7 cellular contexts compared by ENCODE assay signal in genomic region chr5:119075269-119075668, GRCh38. TPM values are rescaled to one million over a fixed set of nuclear protein-coding genes. Genes with fewer than 3 reads are reported as not detected.
DNase-seq lines count a peak whose midpoint lies in the region; ATAC-seq and TF ChIP-seq lines count a peak whose summit lies in the region.
"Not testable (repeated sequence)": the region's sequence is repeated elsewhere in the genome, so short reads cannot be mapped to it uniquely, and the experiment has no call there.

No MANE protein-coding gene starts in this region.

- H3K9me3 Mint-ChIP-seq in activated CD4-positive, alpha-beta T cell treated with anti-CD3 and anti-CD28 coated beads, Interleukin-2, amount 10 ng/mL, durations not matched to agents 24 days and 14 days; activated naive CD8-positive, alpha-beta T cell treated with anti-CD3 and anti-CD28 coated beads, Interleukin-2, amount 50 U/mL, for 24 hours; stimulated activated memory B cell treated with anti-CD40 and anti-IgM and Interleukin-4, amounts not matched to agents 10 μg/mL and 1 μg/mL and 100 μg/mL, for 72 hours: not testable (repeated sequence)

- TF ChIP-seq CTCF in GM12865 (IDR thresholded peaks at IDR 0.05; ENCODE audit: insufficient read depth, low read depth, low read length, missing control alignments); OCI-LY7 (conservative IDR thresholded peaks at IDR 0.05; ENCODE audit: low read length): not testable (repeated sequence)

- peak overlapping the region; percentile 72 for H3K4me3 ChIP-seq in GM12865 (ENCODE audit: low read depth, low read length)
- not testable (repeated sequence) for H3K4me3 ChIP-seq in OCI-LY7 (ENCODE audit: low read depth, low read length, poor library complexity, severe bottlenecking)

- H4K20me1 ChIP-seq in OCI-LY7 (ENCODE audit: insufficient read depth, low read length), result not testable (repeated sequence)

- not testable (repeated sequence) for H3K36me3 Mint-ChIP-seq in activated CD4-positive, alpha-beta T cell treated with anti-CD3 and anti-CD28 coated beads, Interleukin-2, amount 10 ng/mL, durations not matched to agents 24 days and 14 days (ENCODE audit: low read depth); activated naive CD8-positive, alpha-beta T cell treated with anti-CD3 and anti-CD28 coated beads, Interleukin-2, amount 50 U/mL, for 24 hours (ENCODE audit: low read depth)
- peaks cover 28% of the 10 kb centered on the region for H3K36me3 Mint-ChIP-seq in stimulated activated memory B cell treated with anti-CD40 and anti-IgM and Interleukin-4, amounts not matched to agents 10 μg/mL and 1 μg/mL and 100 μg/mL, for 72 hours

- ATAC-seq in activated naive CD8-positive, alpha-beta T cell treated with anti-CD3 and anti-CD28 coated beads, Interleukin-2, amount 50 U/mL, for 24 hours; stimulated activated memory B cell treated with anti-CD40 and anti-IgM and Interleukin-4, amounts not matched to agents 10 μg/mL and 1 μg/mL and 100 μg/mL, for 72 hours: not testable (repeated sequence)

- H3K36me3 ChIP-seq in OCI-LY7 (ENCODE audit: insufficient read depth, low read length), result not testable (repeated sequence)

- not testable (repeated sequence) for H3K27ac ChIP-seq in OCI-LY7 (ENCODE audit: low read depth, low read length, poor library complexity, severe bottlenecking)

- not testable (repeated sequence) for H3K9me3 ChIP-seq in OCI-LY7 (ENCODE audit: low read length)

- peak overlapping the region; percentile 12 for H3K27ac Mint-ChIP-seq in activated CD4-positive, alpha-beta T cell treated with anti-CD3 and anti-CD28 coated beads, Interleukin-2, amount 10 ng/mL, durations not matched to agents 24 days and 14 days
- peak overlapping the region; percentile 41 for H3K27ac Mint-ChIP-seq in activated naive CD8-positive, alpha-beta T cell treated with anti-CD3 and anti-CD28 coated beads, Interleukin-2, amount 50 U/mL, for 24 hours
- H3K27ac Mint-ChIP-seq in stimulated activated memory B cell treated with anti-CD40 and anti-IgM and Interleukin-4, amounts not matched to agents 10 μg/mL and 1 μg/mL and 100 μg/mL, for 72 hours, result peak overlapping the region; percentile 99

- H3K4me3 Mint-ChIP-seq in activated CD4-positive, alpha-beta T cell treated with anti-CD3 and anti-CD28 coated beads, Interleukin-2, amount 10 ng/mL, durations not matched to agents 24 days and 14 days; activated naive CD8-positive, alpha-beta T cell treated with anti-CD3 and anti-CD28 coated beads, Interleukin-2, amount 50 U/mL, for 24 hours: not testable (repeated sequence)
- peak overlapping the region; percentile 29 for H3K4me3 Mint-ChIP-seq in stimulated activated memory B cell treated with anti-CD40 and anti-IgM and Interleukin-4, amounts not matched to agents 10 μg/mL and 1 μg/mL and 100 μg/mL, for 72 hours

- intact Hi-C loops in OCI-LY7 (cut with micrococcal nuclease; ENCODE audit: unreplicated experiment); activated CD4-positive, alpha-beta T cell treated with anti-CD3 and anti-CD28 coated beads, Interleukin-2, amount 10 ng/mL, durations not matched to agents 24 days and 14 days (cut with micrococcal nuclease): not testable (repeated sequence)

- not testable (repeated sequence) for H3K27me3 Mint-ChIP-seq in activated CD4-positive, alpha-beta T cell treated with anti-CD3 and anti-CD28 coated beads, Interleukin-2, amount 10 ng/mL, durations not matched to agents 24 days and 14 days; activated naive CD8-positive, alpha-beta T cell treated with anti-CD3 and anti-CD28 coated beads, Interleukin-2, amount 50 U/mL, for 24 hours; stimulated activated memory B cell treated with anti-CD40 and anti-IgM and Interleukin-4, amounts not matched to agents 10 μg/mL and 1 μg/mL and 100 μg/mL, for 72 hours

- H2AFZ ChIP-seq in OCI-LY7 (ENCODE audit: low read length), result not testable (repeated sequence)

- peaks cover 51% of the 10 kb centered on the region for H3K4me1 Mint-ChIP-seq in activated CD4-positive, alpha-beta T cell treated with anti-CD3 and anti-CD28 coated beads, Interleukin-2, amount 10 ng/mL, durations not matched to agents 24 days and 14 days
- peaks cover 75% of the 10 kb centered on the region for H3K4me1 Mint-ChIP-seq in activated naive CD8-positive, alpha-beta T cell treated with anti-CD3 and anti-CD28 coated beads, Interleukin-2, amount 50 U/mL, for 24 hours
- peaks cover 54% of the 10 kb centered on the region for H3K4me1 Mint-ChIP-seq in stimulated activated memory B cell treated with anti-CD40 and anti-IgM and Interleukin-4, amounts not matched to agents 10 μg/mL and 1 μg/mL and 100 μg/mL, for 72 hours

- DNase-seq in GM12865 (ENCODE audit: low read depth); OCI-LY7 (ENCODE audit: low spot score); activated naive CD8-positive, alpha-beta T cell treated with anti-CD3 and anti-CD28 coated beads, Interleukin-2, amount 50 U/mL, for 24 hours: not testable (repeated sequence)
- peak; percentile 63 for DNase-seq in activated CD4-positive, alpha-beta T cell treated with anti-CD3 and anti-CD28 coated beads, Interleukin-2, amount 10 ng/mL, durations not matched to agents 24 days and 14 days
- peak; percentile 32 for DNase-seq in activated T-cell treated with anti-CD3 and anti-CD28 coated beads for 48 hours (ENCODE audit: low read depth)
- DNase-seq in stimulated activated CD4-positive, alpha-beta T cell treated with anti-CD3 and anti-CD28 coated beads, Interleukin-1b, Interleukin-23, amount 100 ng/mL, for 48 hours, result peak; percentile 34

- not testable (repeated sequence) for H3K9me2 ChIP-seq in OCI-LY7 (ENCODE audit: insufficient read depth, low read length)

- peak overlapping the region; percentile 49 for H3K4me2 ChIP-seq in OCI-LY7 (ENCODE audit: low read length)

- BruUV-seq in OCI-LY7 (replicated peaks; lab: Mats Ljungman, UMichigan), result not testable (repeated sequence)

- H3K4me1 ChIP-seq in OCI-LY7 (ENCODE audit: insufficient read depth, low read length, poor library complexity, severe bottlenecking), result peaks cover 55% of the 10 kb centered on the region

- POLR2A ChIA-PET in OCI-LY7 (lab: Charles Lee), result interaction anchor here (0.6 to 4.3 kb wide), 12 partner anchors 10 to 1437 kb away, joined by 3 to 24 read pairs (median 4); no protein-coding TSS in a partner anchor

- H3K79me2 ChIP-seq in OCI-LY7 (ENCODE audit: insufficient read depth, low read depth, low read length), result peaks cover 87% of the 10 kb centered on the region

- CTCF ChIA-PET in OCI-LY7 (lab: Charles Lee; ENCODE audit: unreplicated experiment), result not testable (repeated sequence)

RNA-seq across cellular contexts. Expression of gene DMXL1, which starts 4.4 kb away (rescaled TPM):
- total RNA-seq in OCI-LY7 (2014; rRNA removed; shearing (Covaris generic)), result 43.0 and 76.6 TPM in 2 replicates
- total RNA-seq in OCI-LY7 (2022), result 79.4 and 86.8 TPM in 2 replicates
- total RNA-seq in activated CD4-positive, alpha-beta T cell treated with anti-CD3 and anti-CD28 coated beads, Interleukin-2, amount 10 ng/mL, durations not matched to agents 24 days and 14 days, result 22.4 and 25.6 TPM in 2 replicates

Comparison
In these comparisons a context has a peak if more than half of its experiments do, and no peak if none do; other contexts are left out.
1. H3K27ac Mint-ChIP-seq: peak in every context shown above with its lines; median percentile 99 in stimulated activated memory B cell treated with anti-CD40 and anti-IgM and Interleukin-4, amounts not matched to agents 10 μg/mL and 1 μg/mL and 100 μg/mL, for 72 hours; 41 in activated naive CD8-positive, alpha-beta T cell treated with anti-CD3 and anti-CD28 coated beads, Interleukin-2, amount 50 U/mL, for 24 hours; 12 in activated CD4-positive, alpha-beta T cell treated with anti-CD3 and anti-CD28 coated beads, Interleukin-2, amount 10 ng/mL, durations not matched to agents 24 days and 14 days.